Comparison of ENCODE assay signal across 1 cellular context in genomic region chr6:111782887-111783286, GRCh38.
TF ChIP-seq lines count a peak whose summit lies in the region.

No MANE protein-coding gene starts in this region.

TF ChIP-seq in endothelial cell of umbilical vein, 7 proteins besides CTCF, POLR2A, EP300 and RAD21:
- TF ChIP-seq MAX (IDR thresholded peaks at IDR 0.05; ENCODE audit: insufficient read depth, insufficient read length) (no peak), FOS (IDR thresholded peaks at IDR 0.05; ENCODE audit: borderline replicate concordance, insufficient read depth, low read length) (no peak), JUN (IDR thresholded peaks at IDR 0.05; ENCODE audit: borderline replicate concordance, insufficient read depth, insufficient read length, low read depth) (no peak), GATA2 (IDR thresholded peaks at IDR 0.05; ENCODE audit: insufficient read depth, insufficient read length, low read depth, low read length) (no peak), MYC (IDR thresholded peaks at IDR 0.05; ENCODE audit: low read depth, low read length) (no peak), EZH2 (IDR thresholded peaks at IDR 0.05; ENCODE audit: borderline replicate concordance, low read depth, low read length, severe bottlenecking) (no peak), POLR2AphosphoS5 (IDR thresholded peaks at IDR 0.05; ENCODE audit: insufficient read depth, low read depth, low read length) (no peak)
TF ChIP-seq in endothelial cell of umbilical vein: peak in this region for 0.
